In genomic region chr3:167100651-167101050, GRCh38 we compare ENCODE assay signal across 20 cellular contexts.
DNase-seq lines count a peak whose midpoint lies in the region; ATAC-seq, FAIRE-seq and TF ChIP-seq lines count a peak whose summit lies in the region.
"Had no signal": no experiment of that assay in that cellular context is flagged by ENCODE, and none has a peak within 500 bp of the region (broad histone marks: within the 10 kb centered on the region; RNA-seq: fewer than 3 reads in every experiment).

No MANE protein-coding gene starts in this region.

- ATAC-seq in A549 (no peak), K562 (no peak), GM19328 (IDR thresholded peaks at IDR 0.05; ENCODE audit: unreplicated experiment) (no peak), heart right ventricle (no peak)
- ATAC-seq: CD8-positive, alpha-beta T cell; GM12878 had no signal

- TF ChIP-seq EP300 in A549 (IDR thresholded peaks at IDR 0.05) (no peak), K562 (IDR thresholded peaks at IDR 0.05; ENCODE audit: low read length) (no peak)

- H3K9me3 ChIP-seq in A549 (no peaks in the 10 kb centered on the region), K562 (replicated peaks; ENCODE audit: control insufficient read depth, insufficient read depth, low read depth, low read length) (no peaks in the 10 kb centered on the region), heart right ventricle (no peaks in the 10 kb centered on the region)
- H3K9me3 ChIP-seq: BLaER1 treated with 17β-estradiol and CSF1 and Interleukin-3, amounts not matched to agents 10 nM and 100 nM; Caco-2 had no signal

- intact Hi-C loops in K562 (cut with micrococcal nuclease) = no loop called here
- intact Hi-C loops in heart right ventricle (cut with DNase I) = no loop called here

- no peaks in the 10 kb centered on the region for H3K4me1 ChIP-seq in A549
- no peaks in the 10 kb centered on the region for H3K4me1 ChIP-seq in K562 (replicated peaks in 1 of 2; ENCODE audit: control insufficient read depth in 2 of 2, insufficient read depth in 2 of 2, low read length in 2 of 2)
- no peaks in the 10 kb centered on the region for H3K4me1 ChIP-seq in heart right ventricle
- H3K4me1 ChIP-seq: Caco-2 had no signal

- POLR2A ChIA-PET in A549 (lab: Yijun Ruan, JAX) (no interaction called here), K562 (lab: Yijun Ruan, JAX) (no interaction called here)

- in situ Hi-C loops in K562 (cut with MboI) = no loop called here

- WGBS in A549 (ENCODE audit: missing lambda C conversion rate) = 8% methylated on average over 1 of the region's 1 CpG
- 0% methylated on average over 1 of the region's 1 CpG for WGBS in K562 (ENCODE audit: insufficient coverage, low coverage, missing lambda C conversion rate)
- WGBS in heart right ventricle, 2 donors = 57 to 63% methylated on average over 1 of the region's 1 CpG

- H3K4me2 ChIP-seq in A549 (no peak overlapping the region), K562 (ENCODE audit: insufficient read depth, low read length) (no peak overlapping the region)
- H3K4me2 ChIP-seq: BLaER1 treated with 17β-estradiol and CSF1 and Interleukin-3, amounts not matched to agents 10 nM and 100 nM had no signal

- no peaks in the 10 kb centered on the region for H3K27me3 ChIP-seq in K562 (ENCODE audit: control insufficient read depth in 2 of 2, insufficient read depth in 2 of 2, low read length in 2 of 2)
- no peaks in the 10 kb centered on the region for H3K27me3 ChIP-seq in heart right ventricle
- H3K27me3 ChIP-seq: BLaER1 treated with 17β-estradiol and CSF1 and Interleukin-3, amounts not matched to agents 10 nM and 100 nM had no signal

- H4K20me1 ChIP-seq in K562 (replicated peaks; ENCODE audit: control insufficient read depth, insufficient read depth, low read length) = no peaks in the 10 kb centered on the region
- H4K20me1 ChIP-seq: BLaER1 treated with 17β-estradiol and CSF1 and Interleukin-3, amounts not matched to agents 10 nM and 100 nM had no signal

- FAIRE-seq in A549 (lab: Jason Lieb, UNC) = no peak
- FAIRE-seq in K562 (lab: Jason Lieb, UNC) = no peak
- FAIRE-seq: A204.1, D721Med, GM12878, GM12892, GM18507 had no signal

- TF ChIP-seq CTCF in A549 (IDR thresholded peaks at IDR 0.05) (no peak), K562 (IDR thresholded peaks at IDR 0.05 in 2 of 3, conservative IDR thresholded peaks at IDR 0.05 in 1 of 3; ENCODE audit: insufficient read depth in 2 of 3, low read depth in 1 of 3, low read length in 3 of 3) (no peak), heart right ventricle (IDR thresholded peaks at IDR 0.05) (no peak)

- H3K36me3 ChIP-seq in K562 (ENCODE audit: control insufficient read depth, insufficient read depth, low read length) = no peaks in the 10 kb centered on the region
- no peaks in the 10 kb centered on the region for H3K36me3 ChIP-seq in heart right ventricle
- H3K36me3 ChIP-seq: BLaER1 treated with 17β-estradiol and CSF1 and Interleukin-3, amounts not matched to agents 10 nM and 100 nM had no signal

- no peaks in the 10 kb centered on the region for H3K9me1 ChIP-seq in K562 (ENCODE audit: control insufficient read depth, insufficient read depth, low read length)

- no peak overlapping the region for H2AFZ ChIP-seq in K562 (ENCODE audit: low read depth, low read length)

- TF ChIP-seq POLR2A in A549 (IDR thresholded peaks at IDR 0.05; ENCODE audit: low read length) (no peak), K562 (conservative IDR thresholded peaks at IDR 0.05) (no peak)

- TF ChIP-seq RAD21 in A549 (conservative IDR thresholded peaks at IDR 0.05 in 1 of 2, IDR thresholded peaks at IDR 0.05 in 1 of 2) (no peak), K562 (CRISPR knock-in tag; conservative IDR thresholded peaks at IDR 0.05 in 1 of 2, IDR thresholded peaks at IDR 0.05 in 1 of 2) (no peak)

- no peak for DNase-seq in A549 (ENCODE audit: low read depth in 1 of 2, low spot score in 1 of 2)
- DNase-seq in ELR (ENCODE audit: low read depth) = peak; percentile 32
- no peak for DNase-seq in K562 (ENCODE audit: extremely low read depth in 1 of 4, low spot score in 3 of 4)
- no peak for DNase-seq in heart right ventricle
- DNase-seq: 8988T; AML-193; Caco-2; Calu3; CD4-positive, alpha-beta T cell; CD8-positive, alpha-beta T cell; DMS79 treated with DMSO at 0.1 percent for 48 hours; GDM1 had no signal

- no TSS peak for BruUV-seq in K562 (replicated peaks; lab: Mats Ljungman, UMichigan)

- H3K79me2 ChIP-seq in K562 (ENCODE audit: control insufficient read depth, insufficient read depth, low read length) = no peaks in the 10 kb centered on the region

- H3K9ac ChIP-seq in K562 (ENCODE audit: insufficient read depth in 1 of 2, low read depth in 2 of 2, low read length in 2 of 2) = no peak overlapping the region
- H3K9ac ChIP-seq: BLaER1 treated with 17β-estradiol and CSF1 and Interleukin-3, amounts not matched to agents 10 nM and 100 nM had no signal

- H3K4me3 ChIP-seq in A549 (no peak overlapping the region), K562 (no peak overlapping the region), heart right ventricle (no peak overlapping the region)
- H3K4me3 ChIP-seq: BLaER1 treated with 17β-estradiol and CSF1 and Interleukin-3, amounts not matched to agents 10 nM and 100 nM; GM12878 had no signal

- CTCF ChIA-PET in A549 (lab: Yijun Ruan, JAX) (no interaction called here), K562 (lab: Yijun Ruan, JAX; ENCODE audit: low intra/inter-chr PET ratio) (no interaction called here)

- no peak overlapping the region for H3K27ac ChIP-seq in A549
- no peak overlapping the region for H3K27ac ChIP-seq in K562 (ENCODE audit: extremely low read depth, low read depth, low read length)
- no peak overlapping the region for H3K27ac ChIP-seq in heart right ventricle
- H3K27ac ChIP-seq: BLaER1 treated with 17β-estradiol and CSF1 and Interleukin-3, amounts not matched to agents 10 nM and 100 nM; C4-2B had no signal

TF ChIP-seq in A549, 52 proteins besides CTCF, POLR2A, EP300 and RAD21:
- no peak for TF ChIP-seq RNF2 (IDR thresholded peaks at IDR 0.05; ENCODE audit: borderline replicate concordance, low read depth)
- TF ChIP-seq MAFK (IDR thresholded peaks at IDR 0.05; ENCODE audit: partially characterized antibody) = peak; percentile 67
- TF ChIP-seq E2F6 (IDR thresholded peaks at IDR 0.05; ENCODE audit: borderline replicate concordance, low read depth) = no peak

TF ChIP-seq in K562, 482 proteins besides CTCF, POLR2A, EP300 and RAD21:
- TF ChIP-seq USF1 (CRISPR knock-in tag; IDR thresholded peaks at IDR 0.05) = no peak
- TF ChIP-seq ZNF316 (IDR thresholded peaks at IDR 0.05) = peak; percentile 7; the same call in 1 of the 2 replicates
- TF ChIP-seq MAFF (IDR thresholded peaks at IDR 0.05; ENCODE audit: low read length) = peak; percentile 49
- TF ChIP-seq ZBTB34 (CRISPR knock-in tag; IDR thresholded peaks at IDR 0.05) = no peak
- TF ChIP-seq MAFK (IDR thresholded peaks at IDR 0.05; ENCODE audit: low read length) = peak; percentile 32; the same call in 1 of the 2 replicates
- no peak for TF ChIP-seq ZNF41 (CRISPR knock-in tag; conservative IDR thresholded peaks at IDR 0.05)
- TF ChIP-seq FOXJ2 (tag; IDR thresholded peaks at IDR 0.05) = no peak
- no peak for TF ChIP-seq ZNF324 (CRISPR knock-in tag; IDR thresholded peaks at IDR 0.05)

Comparison
In these comparisons a context has a peak if more than half of its experiments do, and no peak if none do; other contexts are left out.
1. Of the 35 proteins assayed by ChIP-seq in both K562 and A549: peak only in K562: none; only in A549: none; in both: MAFK; in neither: 34.